Comparison of ENCODE assay signal across 14 cellular contexts in genomic region chr2:109000654-109001600, GRCh38. TPM values are rescaled to one million over a fixed set of nuclear protein-coding genes. Genes with fewer than 3 reads are reported as not detected.
A peak's percentile ranks its signal among the peaks of the same experiment; 100 is the strongest.
DNase-seq lines count a peak whose midpoint lies in the region; ATAC-seq, FAIRE-seq and TF ChIP-seq lines count a peak whose summit lies in the region.
"Had no signal": no experiment of that assay in that cellular context is flagged by ENCODE, and none has a peak within 500 bp of the region (broad histone marks: within the 10 kb centered on the region; RNA-seq: fewer than 3 reads in every experiment).

No MANE protein-coding gene starts in this region.

- H2AFZ ChIP-seq in H9 (ENCODE audit: low read length) (no peak overlapping the region), H1 (ENCODE audit: low read length) (peak overlapping the region; percentile 34; the same call in 1 of the 2 replicates)

- H3K4me1 Mint-ChIP-seq in H9: peaks cover 0 to 8% of the 10 kb centered on the region in 2 experiments; a peak in 1 of 4 replicates
- H3K4me1 Mint-ChIP-seq in stimulated activated naive B cell treated with anti-CD40 and anti-IgM and Interleukin-4, amounts not matched to agents 10 μg/mL and 1 μg/mL and 100 μg/mL, for 72 hours: no peaks in the 10 kb centered on the region
- H3K4me1 Mint-ChIP-seq in Calu3 (ENCODE audit: low read depth, unreplicated experiment): no peaks in the 10 kb centered on the region

- H2BK15ac ChIP-seq in H9 (ENCODE audit: low read depth, low read length) (no peak overlapping the region), H1 (ENCODE audit: low read length) (0 out of 2 replicates have a peak overlapping the region, but pooled peaks have one; percentile 18)

- no peak overlapping the region for H3K27ac ChIP-seq in H9 (ENCODE audit: insufficient read length, low read depth, low read length)
- H3K27ac ChIP-seq in RWPE2 (ENCODE audit: poor library complexity, severe bottlenecking): no peak overlapping the region
- H3K27ac ChIP-seq in H1 (ENCODE audit: low read depth, low read length): no peak overlapping the region
- no peak overlapping the region for H3K27ac ChIP-seq in gastroesophageal sphincter

- H2BK5ac ChIP-seq in H9 (ENCODE audit: insufficient read length, low read length) (no peak overlapping the region), H1 (ENCODE audit: low read depth, low read length) (no peak overlapping the region)

- H2BK20ac ChIP-seq in H9 (ENCODE audit: low read depth, low read length, poor library complexity, severe bottlenecking) (no peak overlapping the region), H1 (ENCODE audit: low read length) (no peak overlapping the region)

- no peak for TF ChIP-seq RAD21 in H1 (IDR thresholded peaks at IDR 0.05 in 1 of 2, conservative IDR thresholded peaks at IDR 0.05 in 1 of 2; ENCODE audit: low read depth in 2 of 2, low read length in 2 of 2)

- H3K23ac ChIP-seq in H9 (ENCODE audit: insufficient read length, low read depth, low read length) (no peak overlapping the region), H1 (ENCODE audit: insufficient read length) (no peak overlapping the region)

- H3K4me1 ChIP-seq in H9 (ENCODE audit: insufficient read depth, low read length): no peaks in the 10 kb centered on the region
- H3K4me1 ChIP-seq in RWPE2 (ENCODE audit: insufficient read depth, poor library complexity, severe bottlenecking): peaks cover 5% of the 10 kb centered on the region
- H3K4me1 ChIP-seq in H1 (replicated peaks in 1 of 4; ENCODE audit: control insufficient read depth in 3 of 4, insufficient read depth in 4 of 4, low read length in 3 of 4): no peaks in the 10 kb centered on the region
- H3K4me1 ChIP-seq in gastroesophageal sphincter: no peaks in the 10 kb centered on the region

- POLR2A ChIA-PET in H1 (lab: Charles Lee; ENCODE audit: partially characterized antibody): no interaction called here

- no peak overlapping the region for H3T11ph ChIP-seq in H9 (ENCODE audit: low read length)

- H4K8ac ChIP-seq in H9 (replicated peaks; ENCODE audit: insufficient read length, low read depth, low read length) (peak overlapping the region; percentile 53), H1 (ENCODE audit: extremely low read depth, insufficient read depth, low read length) (no peak overlapping the region)

- H3K36me3 Mint-ChIP-seq in H9 (ENCODE audit: insufficient read depth in 1 of 3, low read depth in 3 of 3) (no peaks in the 10 kb centered on the region), Calu3 (ENCODE audit: insufficient read depth, unreplicated experiment) (no peaks in the 10 kb centered on the region)
- H3K36me3 Mint-ChIP-seq in stimulated activated naive B cell treated with anti-CD40 and anti-IgM and Interleukin-4, amounts not matched to agents 10 μg/mL and 1 μg/mL and 100 μg/mL, for 72 hours: no peaks in the 10 kb centered on the region

- H3K27ac Mint-ChIP-seq in H9 (peak overlapping the region in 1 of 3 experiments; percentile 68; a peak in 2 of 7 replicates), Calu3 (ENCODE audit: unreplicated experiment) (no peak overlapping the region)
- H3K27ac Mint-ChIP-seq in stimulated activated naive B cell treated with anti-CD40 and anti-IgM and Interleukin-4, amounts not matched to agents 10 μg/mL and 1 μg/mL and 100 μg/mL, for 72 hours: peak overlapping the region; percentile 42

- H3K4me2 ChIP-seq in H9 (ENCODE audit: insufficient read depth, insufficient read length, low read length) (no peak overlapping the region), H1 (ENCODE audit: insufficient read depth in 1 of 2, low read depth in 2 of 2, low read length in 2 of 2) (no peak overlapping the region)

- ATAC-seq in RWPE2 (ENCODE audit: low read depth): peak; percentile 79
- no peak for ATAC-seq in stimulated activated naive B cell treated with anti-CD40 and anti-IgM and Interleukin-4, amounts not matched to agents 10 μg/mL and 1 μg/mL and 100 μg/mL, for 72 hours (replicated peaks)
- no peak for ATAC-seq in GM19351 (IDR thresholded peaks at IDR 0.05; ENCODE audit: unreplicated experiment)
- no peak for ATAC-seq in gastroesophageal sphincter

- H3K23me2 ChIP-seq in H9 (ENCODE audit: insufficient read length, low read depth, low read length, poor library complexity, severe bottlenecking) (no peaks in the 10 kb centered on the region), H1 (ENCODE audit: low read depth, low read length) (no peaks in the 10 kb centered on the region)

- H4K91ac ChIP-seq in H9 (ENCODE audit: insufficient read length, low read depth, low read length) (no peak overlapping the region), H1 (replicated peaks; ENCODE audit: insufficient read length, low read length) (no peak overlapping the region)

- H2BK12ac ChIP-seq in H9 (ENCODE audit: insufficient read length, low read depth, low read length): no peak overlapping the region
- no peak overlapping the region for H2BK12ac ChIP-seq in H1 (ENCODE audit: low read depth, low read length)

- H3K9me3 ChIP-seq in H9 (ENCODE audit: control insufficient read depth, low read depth, low read length) (no peaks in the 10 kb centered on the region), RWPE2 (ENCODE audit: severe bottlenecking) (no peaks in the 10 kb centered on the region), H1 (ENCODE audit: insufficient read depth in 2 of 2, low read depth in 1 of 2, low read length in 1 of 2) (no peaks in the 10 kb centered on the region), gastroesophageal sphincter (no peaks in the 10 kb centered on the region)

- FAIRE-seq in H1 (lab: Jason Lieb, UNC): no peak
- FAIRE-seq: GM12891, GM18507 had no signal

- no peaks in the 10 kb centered on the region for H3K79me2 ChIP-seq in H9 (ENCODE audit: insufficient read depth, low read length)
- no peaks in the 10 kb centered on the region for H3K79me2 ChIP-seq in H1 (ENCODE audit: control insufficient read depth in 1 of 2, insufficient read depth in 2 of 2, low read length in 2 of 2)

- H3K36me3 ChIP-seq in RWPE2 (ENCODE audit: low read depth): no peaks in the 10 kb centered on the region
- H3K36me3 ChIP-seq in H1 (ENCODE audit: control insufficient read depth in 2 of 4, insufficient read depth in 4 of 4, low read length in 3 of 4): no peaks in the 10 kb centered on the region; a peak in 1 of 8 replicates
- no peaks in the 10 kb centered on the region for H3K36me3 ChIP-seq in gastroesophageal sphincter

- H2AK5ac ChIP-seq in H9 (ENCODE audit: insufficient read length, low read length) (no peak overlapping the region), H1 (ENCODE audit: low read depth, low read length) (no peak overlapping the region)

- H3K79me1 ChIP-seq in H9 (ENCODE audit: insufficient read depth, low read depth, low read length, poor library complexity, severe bottlenecking) (no peaks in the 10 kb centered on the region), H1 (ENCODE audit: low read depth, low read length) (no peaks in the 10 kb centered on the region)

- no peak overlapping the region for H3K4me3 Mint-ChIP-seq in H9
- H3K4me3 Mint-ChIP-seq in stimulated activated naive B cell treated with anti-CD40 and anti-IgM and Interleukin-4, amounts not matched to agents 10 μg/mL and 1 μg/mL and 100 μg/mL, for 72 hours: no peak overlapping the region
- no peak overlapping the region for H3K4me3 Mint-ChIP-seq in Calu3 (ENCODE audit: low read depth, unreplicated experiment)

- H3K9me3 Mint-ChIP-seq in H9: no peaks in the 10 kb centered on the region
- no peaks in the 10 kb centered on the region for H3K9me3 Mint-ChIP-seq in stimulated activated naive B cell treated with anti-CD40 and anti-IgM and Interleukin-4, amounts not matched to agents 10 μg/mL and 1 μg/mL and 100 μg/mL, for 72 hours
- H3K9me3 Mint-ChIP-seq in Calu3 (ENCODE audit: low read depth, unreplicated experiment): no peaks in the 10 kb centered on the region

- TF ChIP-seq CTCF in H9 (conservative IDR thresholded peaks at IDR 0.05) (no peak), RWPE2 (IDR thresholded peaks at IDR 0.05; ENCODE audit: poor library complexity, severe bottlenecking) (no peak), H1 (IDR thresholded peaks at IDR 0.05; ENCODE audit: control extremely low read depth in 1 of 3, insufficient read depth in 1 of 3, low read depth in 1 of 3, low read length in 3 of 3) (no peak), gastroesophageal sphincter (IDR thresholded peaks at IDR 0.05) (no peak), Calu3 (IDR thresholded peaks at IDR 0.05; ENCODE audit: unreplicated experiment) (no peak)

- H3K56ac ChIP-seq in H9 (ENCODE audit: insufficient read length, low read depth, low read length) (no peak overlapping the region), H1 (replicated peaks; ENCODE audit: insufficient read length, low read depth, low read length) (no peak overlapping the region)

- H3K18ac ChIP-seq in H9 (ENCODE audit: insufficient read length, low read depth, low read length): no peak overlapping the region
- no peak overlapping the region for H3K18ac ChIP-seq in H1 (ENCODE audit: extremely low read depth, low read length)

- H3K14ac ChIP-seq in H9 (ENCODE audit: insufficient read depth, low read length) (no peak overlapping the region), H1 (ENCODE audit: insufficient read length) (no peak overlapping the region)

- H3K27me3 Mint-ChIP-seq in H9 (ENCODE audit: low read depth) (0 out of 2 replicates have a peak, but pooled peaks cover 3% of the 10 kb centered on the region), Calu3 (ENCODE audit: unreplicated experiment) (peaks cover 34% of the 10 kb centered on the region)
- H3K27me3 Mint-ChIP-seq in stimulated activated naive B cell treated with anti-CD40 and anti-IgM and Interleukin-4, amounts not matched to agents 10 μg/mL and 1 μg/mL and 100 μg/mL, for 72 hours: peaks cover 5% of the 10 kb centered on the region in 2 donors

- H4K20me1 ChIP-seq in H9 (ENCODE audit: control insufficient read depth, insufficient read depth, insufficient read length) (no peaks in the 10 kb centered on the region), H1 (replicated peaks in 1 of 2; ENCODE audit: control insufficient read depth in 1 of 2, insufficient read depth in 2 of 2, low read length in 2 of 2) (no peaks in the 10 kb centered on the region)

- DNase-seq in H9: no peak
- no peak for DNase-seq in RWPE2 (ENCODE audit: low spot score)
- no peak for DNase-seq in H1 (ENCODE audit: low read depth in 1 of 2, low spot score in 2 of 2)
- DNase-seq in stimulated activated naive B cell treated with anti-CD40 and anti-IgM and Interleukin-4, amounts not matched to agents 10 μg/mL and 1 μg/mL and 100 μg/mL, for 72 hours: no peak
- no peak for DNase-seq in Calu3
- DNase-seq: GF-D8, MV-4-11, NCI-H1417, NCI-H1930 had no signal

- no peak overlapping the region for H3K4me3 ChIP-seq in RWPE2 (ENCODE audit: severe bottlenecking)
- H3K4me3 ChIP-seq in H1 (ENCODE audit: extremely low read depth in 1 of 4, insufficient read depth in 2 of 4, low read depth in 3 of 4, low read length in 4 of 4): no peak overlapping the region
- no peak overlapping the region for H3K4me3 ChIP-seq in gastroesophageal sphincter

- no peak overlapping the region for H2BK120ac ChIP-seq in H9 (ENCODE audit: low read depth, low read length, poor library complexity, severe bottlenecking)
- no peak overlapping the region for H2BK120ac ChIP-seq in H1 (replicated peaks; ENCODE audit: low read depth, low read length)

- H4K5ac ChIP-seq in H9 (ENCODE audit: insufficient read length, low read depth, low read length): no peak overlapping the region
- H4K5ac ChIP-seq in H1 (ENCODE audit: insufficient read length, low read depth, low read length): no peak overlapping the region

- no TSS peak for BruUV-seq in Calu3 (replicated peaks; lab: Mats Ljungman, UMichigan)

- H3K27me3 ChIP-seq in H9 (ENCODE audit: insufficient read depth, low read length) (no peaks in the 10 kb centered on the region), RWPE2 (ENCODE audit: insufficient read depth, poor library complexity, severe bottlenecking) (no peaks in the 10 kb centered on the region), H1 (replicated peaks in 1 of 4; ENCODE audit: control insufficient read depth in 3 of 4, extremely low read depth in 1 of 4, insufficient read depth in 3 of 4, low read length in 3 of 4) (no peaks in the 10 kb centered on the region), gastroesophageal sphincter (no peaks in the 10 kb centered on the region)

- WGBS in H9 (ENCODE audit: extremely low coverage, insufficient read length, low lambda C conversion rate): no CpG with 5 or more reads among the region's 8 CpGs
- WGBS in H1 (ENCODE audit: extremely low coverage in 1 of 2, insufficient coverage in 1 of 2, insufficient read length in 1 of 2, insufficient replicate concordance in 2 of 2, low coverage in 1 of 2, low lambda C conversion rate in 2 of 2, missing lambda C conversion rate in 1 of 2), 2 experiments: 93% methylated on average over 8 of the region's 8 CpGs; no CpG with 5 or more reads in 1 of the 2 experiments
- WGBS in gastroesophageal sphincter (ENCODE audit: low coverage in 1 of 2), 2 donors: 78 to 94% methylated on average over 6 to 7 of the region's 8 CpGs

- intact Hi-C loops in Calu3 (cut with micrococcal nuclease; ENCODE audit: unreplicated experiment): no loop called here

- no peak for TF ChIP-seq POLR2A in H1 (IDR thresholded peaks at IDR 0.05; ENCODE audit: control extremely low read depth in 1 of 2, low read depth in 2 of 2, low read length in 2 of 2)
- no peak for TF ChIP-seq POLR2A in gastroesophageal sphincter (IDR thresholded peaks at IDR 0.05)

- H3K4ac ChIP-seq in H9 (ENCODE audit: low read depth, low read length) (no peak overlapping the region), H1 (replicated peaks; ENCODE audit: insufficient read length, low read depth, low read length) (no peak overlapping the region)

- H3K9ac ChIP-seq in H9 (ENCODE audit: extremely low read depth, insufficient read length, low read length) (no peak overlapping the region), H1 (replicated peaks in 1 of 4; ENCODE audit: extremely low read depth in 1 of 4, low read depth in 3 of 4, low read length in 3 of 4) (no peak overlapping the region)

- CTCF ChIA-PET in H1 (lab: Charles Lee; ENCODE audit: partially characterized antibody) (interaction anchor here (0.6 to 3.8 kb wide), 36 partner anchors 9 to 155 kb away, joined by 3 to 24 read pairs (median 4); partner anchors contain the start of gene EDAR), Calu3 (lab: Charles Lee) (interaction anchor here (0.6 kb wide), 1 partner anchor 31 kb away, joined by 4 read pairs; no protein-coding TSS in a partner anchor)

- TF ChIP-seq EP300 in H1 (IDR thresholded peaks at IDR 0.05; ENCODE audit: borderline replicate concordance in 1 of 2, low read depth in 2 of 2, low read length in 2 of 2): no peak
- no peak for TF ChIP-seq EP300 in gastroesophageal sphincter (IDR thresholded peaks at IDR 0.05)

RNA-seq across cellular contexts. Expression of gene EDAR, which starts 11.9 kb away (rescaled TPM):
- total RNA-seq in H9 (2021): not detected in 2 replicates
- not detected in 2 replicates for total RNA-seq in H1 (2021; fragmentation: NEBNext Ultra II Directional; extraction: Animal tissue kit (Norgen Biotek cat#: 25700))
- not detected in 2 replicates for polyA plus RNA-seq in H1 (2011; rRNA removed)
- polyA plus RNA-seq in H1 (2011; cell fraction: cytosol; rRNA removed): not detected
- not detected for polyA plus RNA-seq in H1 (2011; cell fraction: nucleus; rRNA removed)
- 0.06 to 0.08 TPM (median 0.08 TPM) in 3 of 4 replicates, not detected in the other for polyA plus RNA-seq in H1 (2012, experiment 1 of 2)
- not detected for polyA plus RNA-seq in H1 (2012, experiment 2 of 2)
- not detected for polyA plus RNA-seq in H1 (2013, experiment 1 of 2)
- polyA plus RNA-seq in H1 (2013, experiment 2 of 2): not detected
- not detected in 2 replicates for polyA minus RNA-seq in H1 (2011; rRNA and poly(A)+ RNA removed)
- not detected for polyA minus RNA-seq in H1 (2011; cell fraction: cytosol; rRNA and poly(A)+ RNA removed)
- polyA minus RNA-seq in H1 (2011; cell fraction: nucleus; rRNA and poly(A)+ RNA removed): not detected
- under 1 TPM in 1 of 4 donors, not detected in 3; 0.92 TPM for total RNA-seq in gastroesophageal sphincter
- not detected in 2 replicates for total RNA-seq in Calu3 (2022)
- total RNA-seq: RPMI7951 had no signal
